8 cellular contexts compared by ENCODE assay signal in genomic region chr16:1057252-1057932, GRCh38. TPM values are rescaled to one million over a fixed set of nuclear protein-coding genes. Genes with fewer than 3 reads are reported as not detected.
A peak's percentile ranks its signal among the peaks of the same experiment; 100 is the strongest.
DNase-seq lines count a peak whose midpoint lies in the region; ATAC-seq and TF ChIP-seq lines count a peak whose summit lies in the region.

No MANE protein-coding gene starts in this region.

- H2AFZ ChIP-seq in OCI-LY7 (ENCODE audit: low read length), result no peak overlapping the region

- H3K27ac Mint-ChIP-seq in stimulated activated memory B cell treated with anti-CD40 and anti-IgM and Interleukin-4, amounts not matched to agents 10 μg/mL and 1 μg/mL and 100 μg/mL, for 72 hours, result no peak overlapping the region

- peaks cover 33% of the 10 kb centered on the region for H3K27me3 Mint-ChIP-seq in stimulated activated memory B cell treated with anti-CD40 and anti-IgM and Interleukin-4, amounts not matched to agents 10 μg/mL and 1 μg/mL and 100 μg/mL, for 72 hours

- H3K9me3 Mint-ChIP-seq in stimulated activated memory B cell treated with anti-CD40 and anti-IgM and Interleukin-4, amounts not matched to agents 10 μg/mL and 1 μg/mL and 100 μg/mL, for 72 hours, result peaks cover 3% of the 10 kb centered on the region

- H3K27ac ChIP-seq in OCI-LY7 (ENCODE audit: low read depth, low read length, poor library complexity, severe bottlenecking) (no peak overlapping the region), right atrium auricular region (no peak overlapping the region)

- CTCF ChIA-PET in OCI-LY7 (lab: Charles Lee; ENCODE audit: unreplicated experiment), result interaction anchor here (0.5 kb wide), 1 partner anchor 9 kb away, joined by 15 read pairs; no protein-coding TSS in a partner anchor

- H3K79me2 ChIP-seq in OCI-LY7 (ENCODE audit: insufficient read depth, low read depth, low read length), result no peaks in the 10 kb centered on the region

- H3K27me3 ChIP-seq in right atrium auricular region, result no peaks in the 10 kb centered on the region

- POLR2A ChIA-PET in OCI-LY7 (lab: Charles Lee), result no interaction called here

- H3K4me2 ChIP-seq in OCI-LY7 (ENCODE audit: low read length), result no peak overlapping the region

- intact Hi-C loops in OCI-LY7 (cut with micrococcal nuclease; ENCODE audit: unreplicated experiment), result no loop called here

- no peaks in the 10 kb centered on the region for H3K4me1 ChIP-seq in OCI-LY7 (ENCODE audit: insufficient read depth, low read length, poor library complexity, severe bottlenecking)
- peaks cover 0 to 8% of the 10 kb centered on the region in 2 donors for H3K4me1 ChIP-seq in right atrium auricular region

- TF ChIP-seq CTCF in OCI-LY7 (conservative IDR thresholded peaks at IDR 0.05; ENCODE audit: low read length) (peak; percentile 64), right atrium auricular region (IDR thresholded peaks at IDR 0.05) (peak; percentile 65 to 83)

- ATAC-seq in GM21360 (IDR thresholded peaks at IDR 0.05; ENCODE audit: unreplicated experiment) (no peak), HG02981 (IDR thresholded peaks at IDR 0.05; ENCODE audit: unreplicated experiment) (no peak)
- no peak for ATAC-seq in stimulated activated memory B cell treated with anti-CD40 and anti-IgM and Interleukin-4, amounts not matched to agents 10 μg/mL and 1 μg/mL and 100 μg/mL, for 72 hours

- no TSS peak for BruUV-seq in OCI-LY7 (replicated peaks; lab: Mats Ljungman, UMichigan)

- no peaks in the 10 kb centered on the region for H3K9me3 ChIP-seq in OCI-LY7 (ENCODE audit: low read length)
- H3K9me3 ChIP-seq in right atrium auricular region, result peaks cover 0 to 6% of the 10 kb centered on the region in 2 donors

- H3K4me1 Mint-ChIP-seq in stimulated activated memory B cell treated with anti-CD40 and anti-IgM and Interleukin-4, amounts not matched to agents 10 μg/mL and 1 μg/mL and 100 μg/mL, for 72 hours, result no peaks in the 10 kb centered on the region

- H4K20me1 ChIP-seq in OCI-LY7 (ENCODE audit: insufficient read depth, low read length), result no peaks in the 10 kb centered on the region

- H3K4me3 ChIP-seq in OCI-LY7 (ENCODE audit: low read depth, low read length, poor library complexity, severe bottlenecking) (no peak overlapping the region), right atrium auricular region (no peak overlapping the region)

- no peaks in the 10 kb centered on the region for H3K36me3 Mint-ChIP-seq in stimulated activated memory B cell treated with anti-CD40 and anti-IgM and Interleukin-4, amounts not matched to agents 10 μg/mL and 1 μg/mL and 100 μg/mL, for 72 hours

- H3K4me3 Mint-ChIP-seq in stimulated activated memory B cell treated with anti-CD40 and anti-IgM and Interleukin-4, amounts not matched to agents 10 μg/mL and 1 μg/mL and 100 μg/mL, for 72 hours, result no peak overlapping the region

- H3K36me3 ChIP-seq in OCI-LY7 (ENCODE audit: insufficient read depth, low read length) (no peaks in the 10 kb centered on the region), right atrium auricular region (no peaks in the 10 kb centered on the region)

- no peaks in the 10 kb centered on the region for H3K9me2 ChIP-seq in OCI-LY7 (ENCODE audit: insufficient read depth, low read length)

- peak; percentile 4 for DNase-seq in GDM1 (lab: John Stamatoyannopoulos, UW)
- DNase-seq in OCI-LY7 (ENCODE audit: low spot score), result no peak
- DNase-seq in activated gamma-delta T cell treated with anti-CD3 and anti-CD28 coated beads, Interleukin-2, amount 50 U/mL, for 16 hours (ENCODE audit: low read depth), result peak; percentile 44
- DNase-seq in right atrium auricular region (ENCODE audit: low spot score), result no peak
- peak in 2 of 3 donors; percentile 43 to 74 for DNase-seq in stimulated activated CD4-positive, alpha-beta T cell treated with anti-CD3 and anti-CD28 coated beads, TNF-alpha, amount 100 ng/mL, for 1 hour (ENCODE audit: low read depth in 3 of 3, low spot score in 1 of 3)

RNA-seq across cellular contexts. Expression of gene SSTR5, which starts 15.2 kb away (rescaled TPM):
- total RNA-seq in OCI-LY7 (2014; rRNA removed; shearing (Covaris generic)), result not detected in 2 replicates
- total RNA-seq in OCI-LY7 (2022) (not detected in 2 replicates), right atrium auricular region (10 to 100 TPM in 1 of 2 donors, 1 to 10 TPM in 1; 2.7 to 14.1 TPM)

RNA-seq across cellular contexts. Expression of gene C1QTNF8, which starts 38.7 kb away (rescaled TPM):
- total RNA-seq in OCI-LY7 (2014; rRNA removed; shearing (Covaris generic)), result not detected in 2 replicates
- not detected in 2 replicates for total RNA-seq in OCI-LY7 (2022)
- not detected for total RNA-seq in right atrium auricular region

Comparison
In these comparisons a context has a peak if more than half of its experiments do, and no peak if none do; other contexts are left out.
1. DNase-seq: peak in GDM1 (single experiment), activated gamma-delta T cell treated with anti-CD3 and anti-CD28 coated beads, Interleukin-2, amount 50 U/mL, for 16 hours (single experiment) and stimulated activated CD4-positive, alpha-beta T cell treated with anti-CD3 and anti-CD28 coated beads, TNF-alpha, amount 100 ng/mL, for 1 hour (2 of 3); none in OCI-LY7 (single experiment) and right atrium auricular region (single experiment).